1 cellular context compared by ENCODE assay signal in the genomic region with DNA sequence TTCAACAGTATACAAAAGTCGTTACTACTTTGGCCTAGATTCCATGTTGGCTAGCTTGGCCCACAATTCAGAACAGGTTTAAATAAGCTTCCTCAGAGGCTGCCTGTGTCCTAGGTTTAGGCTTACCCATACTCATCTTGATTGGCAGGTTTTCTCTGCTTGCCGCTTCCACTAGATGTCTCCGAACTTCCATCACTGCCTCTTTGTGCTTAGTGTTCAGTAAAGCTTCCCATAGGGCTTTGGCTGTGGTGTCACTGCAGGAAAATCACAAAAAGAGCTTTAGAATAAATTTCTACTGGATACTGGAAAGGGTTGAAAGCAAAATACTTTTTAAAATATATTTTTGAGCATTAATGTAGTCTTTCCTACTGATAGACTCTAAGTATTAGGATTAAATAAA.
TF ChIP-seq lines count a peak whose summit lies in the region.

No MANE protein-coding gene starts in this region.

TF ChIP-seq in K562, 482 proteins besides CTCF, POLR2A, EP300 and RAD21:
- TF ChIP-seq ELK1 (CRISPR knock-in tag; IDR thresholded peaks at IDR 0.05) = no peak
- TF ChIP-seq, protein P1, sequence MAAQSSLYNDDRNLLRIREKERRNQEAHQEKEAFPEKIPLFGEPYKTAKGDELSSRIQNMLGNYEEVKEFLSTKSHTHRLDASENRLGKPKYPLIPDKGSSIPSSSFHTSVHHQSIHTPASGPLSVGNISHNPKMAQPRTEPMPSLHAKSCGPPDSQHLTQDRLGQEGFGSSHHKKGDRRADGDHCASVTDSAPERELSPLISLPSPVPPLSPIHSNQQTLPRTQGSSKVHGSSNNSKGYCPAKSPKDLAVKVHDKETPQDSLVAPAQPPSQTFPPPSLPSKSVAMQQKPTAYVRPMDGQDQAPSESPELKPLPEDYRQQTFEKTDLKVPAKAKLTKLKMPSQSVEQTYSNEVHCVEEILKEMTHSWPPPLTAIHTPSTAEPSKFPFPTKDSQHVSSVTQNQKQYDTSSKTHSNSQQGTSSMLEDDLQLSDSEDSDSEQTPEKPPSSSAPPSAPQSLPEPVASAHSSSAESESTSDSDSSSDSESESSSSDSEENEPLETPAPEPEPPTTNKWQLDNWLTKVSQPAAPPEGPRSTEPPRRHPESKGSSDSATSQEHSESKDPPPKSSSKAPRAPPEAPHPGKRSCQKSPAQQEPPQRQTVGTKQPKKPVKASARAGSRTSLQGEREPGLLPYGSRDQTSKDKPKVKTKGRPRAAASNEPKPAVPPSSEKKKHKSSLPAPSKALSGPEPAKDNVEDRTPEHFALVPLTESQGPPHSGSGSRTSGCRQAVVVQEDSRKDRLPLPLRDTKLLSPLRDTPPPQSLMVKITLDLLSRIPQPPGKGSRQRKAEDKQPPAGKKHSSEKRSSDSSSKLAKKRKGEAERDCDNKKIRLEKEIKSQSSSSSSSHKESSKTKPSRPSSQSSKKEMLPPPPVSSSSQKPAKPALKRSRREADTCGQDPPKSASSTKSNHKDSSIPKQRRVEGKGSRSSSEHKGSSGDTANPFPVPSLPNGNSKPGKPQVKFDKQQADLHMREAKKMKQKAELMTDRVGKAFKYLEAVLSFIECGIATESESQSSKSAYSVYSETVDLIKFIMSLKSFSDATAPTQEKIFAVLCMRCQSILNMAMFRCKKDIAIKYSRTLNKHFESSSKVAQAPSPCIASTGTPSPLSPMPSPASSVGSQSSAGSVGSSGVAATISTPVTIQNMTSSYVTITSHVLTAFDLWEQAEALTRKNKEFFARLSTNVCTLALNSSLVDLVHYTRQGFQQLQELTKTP (IDR thresholded peaks at IDR 0.05; ENCODE audit: low read depth in 1 of 2, partially characterized antibody in 2 of 2) = no peak
- TF ChIP-seq SPI1 (IDR thresholded peaks at IDR 0.05; ENCODE audit: borderline replicate concordance, low read depth, low read length) = no peak
- TF ChIP-seq NCOR1 (IDR thresholded peaks at IDR 0.05) = no peak
- 0 out of 2 replicates have a peak, but pooled peaks have one; percentile 30 for TF ChIP-seq SMC3 (conservative IDR thresholded peaks at IDR 0.05; ENCODE audit: insufficient read depth, low read depth, low read length)
- TF ChIP-seq, protein P2, sequence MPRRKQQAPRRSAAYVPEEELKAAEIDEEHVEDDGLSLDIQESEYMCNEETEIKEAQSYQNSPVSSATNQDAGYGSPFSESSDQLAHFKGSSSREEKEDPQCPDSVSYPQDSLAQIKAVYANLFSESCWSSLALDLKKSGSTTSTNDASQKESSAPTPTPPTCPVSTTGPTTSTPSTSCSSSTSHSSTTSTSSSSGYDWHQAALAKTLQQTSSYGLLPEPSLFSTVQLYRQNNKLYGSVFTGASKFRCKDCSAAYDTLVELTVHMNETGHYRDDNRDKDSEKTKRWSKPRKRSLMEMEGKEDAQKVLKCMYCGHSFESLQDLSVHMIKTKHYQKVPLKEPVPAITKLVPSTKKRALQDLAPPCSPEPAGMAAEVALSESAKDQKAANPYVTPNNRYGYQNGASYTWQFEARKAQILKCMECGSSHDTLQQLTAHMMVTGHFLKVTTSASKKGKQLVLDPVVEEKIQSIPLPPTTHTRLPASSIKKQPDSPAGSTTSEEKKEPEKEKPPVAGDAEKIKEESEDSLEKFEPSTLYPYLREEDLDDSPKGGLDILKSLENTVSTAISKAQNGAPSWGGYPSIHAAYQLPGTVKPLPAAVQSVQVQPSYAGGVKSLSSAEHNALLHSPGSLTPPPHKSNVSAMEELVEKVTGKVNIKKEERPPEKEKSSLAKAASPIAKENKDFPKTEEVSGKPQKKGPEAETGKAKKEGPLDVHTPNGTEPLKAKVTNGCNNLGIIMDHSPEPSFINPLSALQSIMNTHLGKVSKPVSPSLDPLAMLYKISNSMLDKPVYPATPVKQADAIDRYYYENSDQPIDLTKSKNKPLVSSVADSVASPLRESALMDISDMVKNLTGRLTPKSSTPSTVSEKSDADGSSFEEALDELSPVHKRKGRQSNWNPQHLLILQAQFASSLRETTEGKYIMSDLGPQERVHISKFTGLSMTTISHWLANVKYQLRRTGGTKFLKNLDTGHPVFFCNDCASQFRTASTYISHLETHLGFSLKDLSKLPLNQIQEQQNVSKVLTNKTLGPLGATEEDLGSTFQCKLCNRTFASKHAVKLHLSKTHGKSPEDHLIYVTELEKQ (CRISPR knock-in tag; IDR thresholded peaks at IDR 0.05) = no peak
- TF ChIP-seq MEIS2 (IDR thresholded peaks at IDR 0.05; ENCODE audit: partially characterized antibody) = peak; percentile 62
- no peak for TF ChIP-seq ZNF584 (CRISPR knock-in tag; IDR thresholded peaks at IDR 0.05; ENCODE audit: low read depth)
- no peak for TF ChIP-seq HNRNPH1 (optimal IDR thresholded peaks at IDR 0.05; ENCODE audit: low read depth, low read length)
- no peak for TF ChIP-seq RNF219 (CRISPR knock-in tag; IDR thresholded peaks at IDR 0.05)
- no peak for TF ChIP-seq RBM34 (IDR thresholded peaks at IDR 0.05; ENCODE audit: borderline replicate concordance, insufficient read depth, low read length)
- TF ChIP-seq, protein P3, sequence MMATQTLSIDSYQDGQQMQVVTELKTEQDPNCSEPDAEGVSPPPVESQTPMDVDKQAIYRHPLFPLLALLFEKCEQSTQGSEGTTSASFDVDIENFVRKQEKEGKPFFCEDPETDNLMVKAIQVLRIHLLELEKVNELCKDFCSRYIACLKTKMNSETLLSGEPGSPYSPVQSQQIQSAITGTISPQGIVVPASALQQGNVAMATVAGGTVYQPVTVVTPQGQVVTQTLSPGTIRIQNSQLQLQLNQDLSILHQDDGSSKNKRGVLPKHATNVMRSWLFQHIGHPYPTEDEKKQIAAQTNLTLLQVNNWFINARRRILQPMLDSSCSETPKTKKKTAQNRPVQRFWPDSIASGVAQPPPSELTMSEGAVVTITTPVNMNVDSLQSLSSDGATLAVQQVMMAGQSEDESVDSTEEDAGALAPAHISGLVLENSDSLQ (IDR thresholded peaks at IDR 0.05) = peak; percentile 85
- no peak for TF ChIP-seq PBX2 (CRISPR knock-in tag; IDR thresholded peaks at IDR 0.05; ENCODE audit: low read depth)
- peak; percentile 63 for TF ChIP-seq PBX2 (tag; conservative IDR thresholded peaks at IDR 0.05; ENCODE audit: low read depth)
- no peak for TF ChIP-seq ZNF696 (CRISPR knock-in tag; conservative IDR thresholded peaks at IDR 0.05)
- TF ChIP-seq ZNF311 (CRISPR knock-in tag; IDR thresholded peaks at IDR 0.05) = no peak
- TF ChIP-seq, protein P4, sequence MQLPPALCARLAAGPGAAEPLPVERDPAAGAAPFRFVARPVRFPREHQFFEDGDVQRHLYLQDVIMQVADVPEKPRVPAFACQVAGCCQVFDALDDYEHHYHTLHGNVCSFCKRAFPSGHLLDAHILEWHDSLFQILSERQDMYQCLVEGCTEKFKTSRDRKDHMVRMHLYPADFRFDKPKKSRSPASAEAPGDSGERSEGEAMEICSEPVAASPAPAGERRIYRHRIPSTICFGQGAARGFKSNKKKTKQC (CRISPR knock-in tag; IDR thresholded peaks at IDR 0.05) = no peak
- no peak for TF ChIP-seq L3MBTL2 (IDR thresholded peaks at IDR 0.05)
TF ChIP-seq in K562: peak in this region for 4.
